ENCODE assay signal across 8 cellular contexts in genomic region chr12:42238240-42239140, GRCh38. TPM values are rescaled to one million over a fixed set of nuclear protein-coding genes. Genes with fewer than 3 reads are reported as not detected.
DNase-seq lines count a peak whose midpoint lies in the region; ATAC-seq and TF ChIP-seq lines count a peak whose summit lies in the region.

Gene YAF2, minus strand, starts transcription at chr12:42238248. Its CDS starts 68 bp downstream, at chr12:42238180.

- no CpG with 5 or more reads among the region's 69 CpGs for WGBS in H9 (ENCODE audit: extremely low coverage, insufficient read length, low lambda C conversion rate)
- WGBS in testis, 2 donors: 3 to 9% methylated on average over 16 to 45 of the region's 69 CpGs

- no peaks in the 10 kb centered on the region; a peak in 2 of 7 replicates for H3K36me3 Mint-ChIP-seq in H9 (ENCODE audit: insufficient read depth in 1 of 3, low read depth in 3 of 3)
- H3K36me3 Mint-ChIP-seq in activated naive CD4-positive, alpha-beta T cell treated with anti-CD3 and anti-CD28 coated beads, Interleukin-2, amount 50 U/mL, for 72 hours: peaks cover 0 to 7% of the 10 kb centered on the region in 2 donors

- no peak within 1 kb of the TSS for H3K4ac ChIP-seq in H9 (ENCODE audit: low read depth, low read length)

- no peak within 1 kb of the TSS for H3K23ac ChIP-seq in H9 (ENCODE audit: insufficient read length, low read depth, low read length)

- H3K9me3 ChIP-seq in H9 (ENCODE audit: control insufficient read depth, low read depth, low read length): no peaks in the 10 kb centered on the region
- no peaks in the 10 kb centered on the region for H3K9me3 ChIP-seq in MG63
- H3K9me3 ChIP-seq in osteoblast (ENCODE audit: low read depth, low read length): no peaks in the 10 kb centered on the region
- H3K9me3 ChIP-seq in testis: no peaks in the 10 kb centered on the region

- H3K4me1 ChIP-seq in H9 (ENCODE audit: insufficient read depth, low read length) (no peaks in the 10 kb centered on the region), osteoblast (ENCODE audit: insufficient read depth, low read length) (peaks cover 29% of the 10 kb centered on the region), testis (peaks cover 20% of the 10 kb centered on the region)

- H2BK15ac ChIP-seq in H9 (ENCODE audit: low read depth, low read length): no peak within 1 kb of the TSS

- no peak within 1 kb of the TSS for H2BK20ac ChIP-seq in H9 (ENCODE audit: low read depth, low read length, poor library complexity, severe bottlenecking)

- H3K27ac Mint-ChIP-seq in H9: no peak within 1 kb of the TSS; a peak in 1 of 7 replicates
- H3K27ac Mint-ChIP-seq in activated naive CD4-positive, alpha-beta T cell treated with anti-CD3 and anti-CD28 coated beads, Interleukin-2, amount 50 U/mL, for 72 hours: peak within 1 kb of the TSS; percentile 87 to 90

- H3K27me3 ChIP-seq in H9 (ENCODE audit: insufficient read depth, low read length) (peaks cover 61% of the 10 kb centered on the region), MG63 (no peaks in the 10 kb centered on the region), osteoblast (ENCODE audit: insufficient read depth, low read length) (no peaks in the 10 kb centered on the region), testis (no peaks in the 10 kb centered on the region)

- H2AFZ ChIP-seq in H9 (ENCODE audit: low read length) (no peak within 1 kb of the TSS), osteoblast (ENCODE audit: low read length) (peak within 1 kb of the TSS; percentile 98)

- H4K8ac ChIP-seq in H9 (replicated peaks; ENCODE audit: insufficient read length, low read depth, low read length): no peak within 1 kb of the TSS

- H3K4me2 ChIP-seq in H9 (ENCODE audit: insufficient read depth, insufficient read length, low read length): peak within 1 kb of the TSS; percentile 53
- H3K4me2 ChIP-seq in osteoblast (ENCODE audit: insufficient read depth, low read length): peak within 1 kb of the TSS; percentile 94

- H4K5ac ChIP-seq in H9 (ENCODE audit: insufficient read length, low read depth, low read length): no peak within 1 kb of the TSS

- H3K79me2 ChIP-seq in H9 (ENCODE audit: insufficient read depth, low read length) (no peaks in the 10 kb centered on the region), osteoblast (ENCODE audit: insufficient read depth, low read length) (peaks cover 51% of the 10 kb centered on the region)

- no peak within 1 kb of the TSS for H3K56ac ChIP-seq in H9 (ENCODE audit: insufficient read length, low read depth, low read length)

- H3K4me1 Mint-ChIP-seq in H9: peaks cover 22 to 25% of the 10 kb centered on the region in 2 experiments

- TF ChIP-seq CTCF in H9 (conservative IDR thresholded peaks at IDR 0.05): no peak
- TF ChIP-seq CTCF in osteoblast (IDR thresholded peaks at IDR 0.05; ENCODE audit: extremely low read depth, low read depth, low read length): no peak
- no peak for TF ChIP-seq CTCF in testis (IDR thresholded peaks at IDR 0.05)

- peaks cover 10% of the 10 kb centered on the region for H3K23me2 ChIP-seq in H9 (ENCODE audit: insufficient read length, low read depth, low read length, poor library complexity, severe bottlenecking)

- H3K79me1 ChIP-seq in H9 (ENCODE audit: insufficient read depth, low read depth, low read length, poor library complexity, severe bottlenecking): no peaks in the 10 kb centered on the region

- H3K4me3 ChIP-seq in MG63 (peak within 1 kb of the TSS; percentile 80), osteoblast (ENCODE audit: insufficient read depth, low read length) (peak within 1 kb of the TSS; percentile 90), testis (peak within 1 kb of the TSS; percentile 80 to 96)

- no peak within 1 kb of the TSS for H3K14ac ChIP-seq in H9 (ENCODE audit: insufficient read depth, low read length)

- no peak within 1 kb of the TSS for H2BK120ac ChIP-seq in H9 (ENCODE audit: low read depth, low read length, poor library complexity, severe bottlenecking)

- H3K27ac ChIP-seq in H9 (ENCODE audit: insufficient read length, low read depth, low read length): no peak within 1 kb of the TSS
- peak within 1 kb of the TSS; percentile 76 for H3K27ac ChIP-seq in osteoblast (ENCODE audit: low read depth, low read length)
- peak within 1 kb of the TSS; percentile 88 to 97 for H3K27ac ChIP-seq in testis

- intact Hi-C loops in testis (cut with DNase I; ENCODE audit: low total_unique reads): no loop called here

- H3T11ph ChIP-seq in H9 (ENCODE audit: low read length): no peak within 1 kb of the TSS

- peaks cover 92% of the 10 kb centered on the region for H3K27me3 Mint-ChIP-seq in H9 (ENCODE audit: low read depth)

- no peak within 1 kb of the TSS for H2BK5ac ChIP-seq in H9 (ENCODE audit: insufficient read length, low read length)

- no peak within 1 kb of the TSS for H3K9ac ChIP-seq in H9 (ENCODE audit: extremely low read depth, insufficient read length, low read length)

- peak; percentile 90 to 91 for ATAC-seq in activated naive CD4-positive, alpha-beta T cell treated with anti-CD3 and anti-CD28 coated beads, Interleukin-2, amount 50 U/mL, for 72 hours

- no peak within 1 kb of the TSS for H2BK12ac ChIP-seq in H9 (ENCODE audit: insufficient read length, low read depth, low read length)

- H3K36me3 ChIP-seq in MG63 (peaks cover 13% of the 10 kb centered on the region), osteoblast (ENCODE audit: insufficient read depth, low read length) (peaks cover 17% of the 10 kb centered on the region), testis (ENCODE audit: low read depth, missing control alignments) (no peaks in the 10 kb centered on the region)

- DNase-seq in GF-D8 (lab: John Stamatoyannopoulos, UW) (peak; percentile 66), H9 (peak; percentile 91), MG63 (peak; percentile 93), SKM-1 (lab: John Stamatoyannopoulos, UW; ENCODE audit: unreplicated experiment) (peak; percentile 16), glomerular visceral epithelial cell (ENCODE audit: extremely low spot score) (peak; percentile 84), osteoblast (ENCODE audit: insufficient read length, low spot score, missing footprints) (peak; percentile 100), testis (peak; percentile 94)
- peak; percentile 83 to 91 for DNase-seq in activated naive CD4-positive, alpha-beta T cell treated with anti-CD3 and anti-CD28 coated beads, Interleukin-2, amount 50 U/mL, for 72 hours (ENCODE audit: low spot score in 2 of 2)

- H4K91ac ChIP-seq in H9 (ENCODE audit: insufficient read length, low read depth, low read length): no peak within 1 kb of the TSS

- no peak within 1 kb of the TSS for H2AK5ac ChIP-seq in H9 (ENCODE audit: insufficient read length, low read length)

- TF ChIP-seq POLR2A in testis (IDR thresholded peaks at IDR 0.05): no peak

- H3K9me3 Mint-ChIP-seq in H9: peaks cover 0 to 7% of the 10 kb centered on the region in 2 experiments; a peak in 3 of 5 replicates
- no peaks in the 10 kb centered on the region for H3K9me3 Mint-ChIP-seq in activated naive CD4-positive, alpha-beta T cell treated with anti-CD3 and anti-CD28 coated beads, Interleukin-2, amount 50 U/mL, for 72 hours

- H3K4me3 Mint-ChIP-seq in H9: peak within 1 kb of the TSS; percentile 74 to 85

- H3K18ac ChIP-seq in H9 (ENCODE audit: insufficient read length, low read depth, low read length): no peak within 1 kb of the TSS

- no peaks in the 10 kb centered on the region for H4K20me1 ChIP-seq in H9 (ENCODE audit: control insufficient read depth, insufficient read depth, insufficient read length)
- H4K20me1 ChIP-seq in osteoblast (ENCODE audit: insufficient read depth, low read length): peaks cover 6% of the 10 kb centered on the region

RNA-seq across cellular contexts. Expression of gene YAF2, which starts in this region (rescaled TPM):
- total RNA-seq in H9 (2021) (1.9 and 2.7 TPM in 2 replicates), osteoblast (19.9 and 20.0 TPM in 2 replicates), testis (10 to 100 TPM; 26.6 to 33.1 TPM)
- total RNA-seq in MG63 (2014; rRNA removed; shearing (Covaris generic); ENCODE audit: low replicate concordance): 18.5 and 27.8 TPM in 2 replicates
- total RNA-seq in activated naive CD4-positive, alpha-beta T cell treated with anti-CD3 and anti-CD28 coated beads, Interleukin-2, amount 50 U/mL, for 72 hours: 10 to 100 TPM; 28.2 to 53.6 TPM
- 19.4 TPM for polyA plus RNA-seq in testis (ENCODE audit: insufficient read depth, low read depth, low replicate concordance)

Comparison
In these comparisons a context has a peak if more than half of its experiments do, and no peak if none do; other contexts are left out.
1. DNase-seq: peak in every context shown above with its lines; median percentile 100 in osteoblast; 94 in testis; 93 in MG63; 91 in H9; 87 in activated naive CD4-positive, alpha-beta T cell treated with anti-CD3 and anti-CD28 coated beads, Interleukin-2, amount 50 U/mL, for 72 hours; 84 in glomerular visceral epithelial cell; 66 in GF-D8; 16 in SKM-1.
2. H3K27ac Mint-ChIP-seq: peak in activated naive CD4-positive, alpha-beta T cell treated with anti-CD3 and anti-CD28 coated beads, Interleukin-2, amount 50 U/mL, for 72 hours (2 of 2); none in H9 (0 of 3).
3. Peak in every context shown above with its lines, with median percentiles within 50 percentile points of each other: H3K4me3 ChIP-seq.